23 cellular contexts compared by ENCODE assay signal in the genomic region with DNA sequence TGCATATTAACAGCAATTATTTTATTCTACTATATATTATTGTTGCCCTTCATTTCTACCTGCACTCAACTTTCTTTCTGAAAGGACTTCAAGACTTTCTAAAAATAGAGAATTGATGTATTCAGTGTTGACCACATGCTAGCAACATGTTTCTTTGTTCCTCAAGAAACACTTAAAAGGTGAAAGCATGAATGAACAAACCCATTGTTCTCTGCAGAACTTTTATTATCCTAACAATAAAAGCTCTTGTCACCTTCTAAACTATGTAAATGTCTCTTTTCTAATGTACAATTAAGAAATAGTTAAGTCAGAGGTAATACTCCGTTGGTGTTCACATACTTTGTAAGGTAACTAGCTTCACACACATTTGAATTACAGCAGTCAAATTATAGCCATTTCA.
A peak's percentile ranks its signal among the peaks of the same experiment; 100 is the strongest.
DNase-seq lines count a peak whose midpoint lies in the region; ATAC-seq, FAIRE-seq and TF ChIP-seq lines count a peak whose summit lies in the region.
"Had no signal": no experiment of that assay in that cellular context is flagged by ENCODE, and none has a peak within 500 bp of the region (broad histone marks: within the 10 kb centered on the region; RNA-seq: fewer than 3 reads in every experiment).

No MANE protein-coding gene starts in this region.

- H3K23ac ChIP-seq in H1 (ENCODE audit: insufficient read length): no peak overlapping the region

- no peak overlapping the region for H2BK120ac ChIP-seq in H1 (replicated peaks; ENCODE audit: low read depth, low read length)

- no peaks in the 10 kb centered on the region for H3K9me3 ChIP-seq in H1 (ENCODE audit: insufficient read depth in 2 of 2, low read depth in 1 of 2, low read length in 1 of 2)
- H3K9me3 ChIP-seq: BLaER1, MG63, SJCRH30 had no signal

- WGBS in H1 (ENCODE audit: extremely low coverage in 1 of 2, insufficient coverage in 1 of 2, insufficient read length in 1 of 2, insufficient replicate concordance in 2 of 2, low coverage in 1 of 2, low lambda C conversion rate in 2 of 2, missing lambda C conversion rate in 1 of 2), 2 experiments: 32% methylated on average over 1 of the region's 1 CpG; no CpG with 5 or more reads in 1 of the 2 experiments

- no peak overlapping the region for H3K9ac ChIP-seq in H1 (replicated peaks in 1 of 4; ENCODE audit: extremely low read depth in 1 of 4, low read depth in 3 of 4, low read length in 3 of 4)
- H3K9ac ChIP-seq: BLaER1 had no signal

- H3K9me3 Mint-ChIP-seq in GM23338: no peaks in the 10 kb centered on the region

- H3K4me1 Mint-ChIP-seq in GM23338: peaks cover 17% of the 10 kb centered on the region
- H3K4me1 Mint-ChIP-seq: CD4-positive, CD25-positive, alpha-beta regulatory T cell had no signal

- H3K4me3 ChIP-seq in GM23338 (no peak overlapping the region), H1 (ENCODE audit: extremely low read depth in 1 of 4, insufficient read depth in 2 of 4, low read depth in 3 of 4, low read length in 4 of 4) (no peak overlapping the region)
- H3K4me3 ChIP-seq: BLaER1, MG63, SJCRH30 had no signal

- no peak overlapping the region for H2AK5ac ChIP-seq in H1 (ENCODE audit: low read depth, low read length)

- no peaks in the 10 kb centered on the region for H3K23me2 ChIP-seq in H1 (ENCODE audit: low read depth, low read length)

- no peak overlapping the region for H3K27ac Mint-ChIP-seq in GM23338
- H3K27ac Mint-ChIP-seq: CD4-positive, CD25-positive, alpha-beta regulatory T cell had no signal

- no peaks in the 10 kb centered on the region for H3K79me1 ChIP-seq in H1 (ENCODE audit: low read depth, low read length)

- no peak overlapping the region for H3K56ac ChIP-seq in H1 (replicated peaks; ENCODE audit: insufficient read length, low read depth, low read length)

- H3K79me2 ChIP-seq in GM23338 (replicated peaks; ENCODE audit: insufficient read depth) (no peaks in the 10 kb centered on the region), H1 (ENCODE audit: control insufficient read depth in 1 of 2, insufficient read depth in 2 of 2, low read length in 2 of 2) (no peaks in the 10 kb centered on the region)

- H3K9me2 ChIP-seq in GM23338 (ENCODE audit: insufficient read depth): no peaks in the 10 kb centered on the region

- H2BK20ac ChIP-seq in H1 (ENCODE audit: low read length): no peak overlapping the region

- no peak for FAIRE-seq in H1 (lab: Jason Lieb, UNC)
- FAIRE-seq: A204.1 had no signal

- peaks cover 27% of the 10 kb centered on the region for H3K4me1 ChIP-seq in GM23338 (ENCODE audit: insufficient read depth)
- peaks cover 0 to 7% (median 0%) of the 10 kb centered on the region in 4 experiments; a peak in 1 of 7 replicates for H3K4me1 ChIP-seq in H1 (replicated peaks in 1 of 4; ENCODE audit: control insufficient read depth in 3 of 4, insufficient read depth in 4 of 4, low read length in 3 of 4)
- H3K4me1 ChIP-seq: BLaER1 had no signal

- H3K27me3 Mint-ChIP-seq in GM23338 (ENCODE audit: insufficient read depth, low read depth, poor library complexity): no peaks in the 10 kb centered on the region
- H3K27me3 Mint-ChIP-seq: CD4-positive, CD25-positive, alpha-beta regulatory T cell had no signal

- no peak for TF ChIP-seq POLR2A in H1 (IDR thresholded peaks at IDR 0.05; ENCODE audit: control extremely low read depth in 1 of 2, low read depth in 2 of 2, low read length in 2 of 2)

- H2BK5ac ChIP-seq in H1 (ENCODE audit: low read depth, low read length): peak overlapping the region; percentile 60; the same call in 1 of the 2 replicates

- H3K4me3 Mint-ChIP-seq in GM23338: no peak overlapping the region
- H3K4me3 Mint-ChIP-seq: CD4-positive, CD25-positive, alpha-beta regulatory T cell had no signal

- H4K8ac ChIP-seq in H1 (ENCODE audit: extremely low read depth, insufficient read depth, low read length): no peak overlapping the region

- H4K20me1 ChIP-seq in GM23338 (replicated peaks; ENCODE audit: insufficient read depth): no peaks in the 10 kb centered on the region
- H4K20me1 ChIP-seq in H1 (replicated peaks in 1 of 2; ENCODE audit: control insufficient read depth in 1 of 2, insufficient read depth in 2 of 2, low read length in 2 of 2): no peaks in the 10 kb centered on the region
- H4K20me1 ChIP-seq: BLaER1 had no signal

- H3K4ac ChIP-seq in H1 (replicated peaks; ENCODE audit: insufficient read length, low read depth, low read length): no peak overlapping the region

- no peak overlapping the region for H3K14ac ChIP-seq in H1 (ENCODE audit: insufficient read length)

- H2AFZ ChIP-seq in GM23338: no peak overlapping the region
- no peak overlapping the region for H2AFZ ChIP-seq in H1 (ENCODE audit: low read length)

- no peak overlapping the region for H3K27ac ChIP-seq in GM23338 (ENCODE audit: low read depth)
- no peak overlapping the region for H3K27ac ChIP-seq in H1 (ENCODE audit: low read depth, low read length)
- H3K27ac ChIP-seq: BLaER1, SJCRH30 had no signal

- H4K91ac ChIP-seq in H1 (replicated peaks; ENCODE audit: insufficient read length, low read length): no peak overlapping the region

- POLR2A ChIA-PET in H1 (lab: Charles Lee; ENCODE audit: partially characterized antibody): no interaction called here

- H2BK12ac ChIP-seq in H1 (ENCODE audit: low read depth, low read length): peak overlapping the region; percentile 50; the same call in 1 of the 2 replicates

- peak overlapping the region; percentile 17 for H3K4me2 ChIP-seq in GM23338
- H3K4me2 ChIP-seq in H1 (ENCODE audit: insufficient read depth in 1 of 2, low read depth in 2 of 2, low read length in 2 of 2): peak overlapping the region in 1 of 2 experiments; percentile 32; a peak in 2 of 4 replicates
- H3K4me2 ChIP-seq: BLaER1 had no signal

- no peak for TF ChIP-seq EP300 in H1 (IDR thresholded peaks at IDR 0.05; ENCODE audit: borderline replicate concordance in 1 of 2, low read depth in 2 of 2, low read length in 2 of 2)

- H2BK15ac ChIP-seq in H1 (ENCODE audit: low read length): no peak overlapping the region

- no peak for TF ChIP-seq RAD21 in H1 (IDR thresholded peaks at IDR 0.05 in 1 of 2, conservative IDR thresholded peaks at IDR 0.05 in 1 of 2; ENCODE audit: low read depth in 2 of 2, low read length in 2 of 2)

- H3K18ac ChIP-seq in H1 (ENCODE audit: extremely low read depth, low read length): no peak overlapping the region

- no peak overlapping the region for H4K5ac ChIP-seq in H1 (ENCODE audit: insufficient read length, low read depth, low read length)

- TF ChIP-seq CTCF in GM23338 (conservative IDR thresholded peaks at IDR 0.05; ENCODE audit: low read depth in 2 of 2) (no peak), H1 (IDR thresholded peaks at IDR 0.05; ENCODE audit: control extremely low read depth in 1 of 3, insufficient read depth in 1 of 3, low read depth in 1 of 3, low read length in 3 of 3) (no peak)

- ATAC-seq in GM18867 (IDR thresholded peaks at IDR 0.05; ENCODE audit: unreplicated experiment) (peak; percentile 89), GM23338 (no peak; the same call in 2 of the 3 replicates), HG03442 (IDR thresholded peaks at IDR 0.05; ENCODE audit: unreplicated experiment) (peak; percentile 49)
- ATAC-seq: HCT116, PC-3, Right ventricle myocardium inferior had no signal

- CTCF ChIA-PET in H1 (lab: Charles Lee; ENCODE audit: partially characterized antibody): interaction anchor here (0.6 kb wide), 2 partner anchors 125 to 644 kb away, joined by 3 to 4 read pairs; no protein-coding TSS in a partner anchor

- DNase-seq in GM23338 (ENCODE audit: low spot score) (peak; percentile 8), H1 (ENCODE audit: low read depth in 1 of 2, low spot score in 2 of 2) (no peak), NCI-H2081 treated with DMSO at 0.1 percent for 48 hours (lab: John Stamatoyannopoulos, UW) (no peak), DMS79 treated with DMSO at 0.1 percent for 48 hours (lab: John Stamatoyannopoulos, UW) (no peak), activated gamma-delta T cell (lab: John Stamatoyannopoulos, UW) (no peak)
- DNase-seq in stimulated activated CD4-positive, alpha-beta T cell treated with anti-CD3 and anti-CD28 coated beads, Interleukin-12 subunit alpha, Interleukin-12 subunit beta, amount 100 ng/mL, for 4 hours: no peak
- DNase-seq: CD4-positive, CD25-positive, alpha-beta regulatory T cell; KG1; MG63; NCI-H1105 treated with DMSO at 0.1 percent for 48 hours; NCI-H2029; NCI-H446 treated with DMSO at 0.1 percent for 48 hours; NCI-H526; NCI-H82; NK-92 treated with Interleukin-12 subunit alpha and Interleukin-12 subunit beta, amount 100 ng/mL, for 24 hours; PC-3; SJCRH30 had no signal

- no peaks in the 10 kb centered on the region for H3K27me3 ChIP-seq in GM23338 (ENCODE audit: insufficient read depth)
- H3K27me3 ChIP-seq in H1 (replicated peaks in 1 of 4; ENCODE audit: control insufficient read depth in 3 of 4, extremely low read depth in 1 of 4, insufficient read depth in 3 of 4, low read length in 3 of 4): no peaks in the 10 kb centered on the region
- H3K27me3 ChIP-seq: BLaER1, MG63, SJCRH30 had no signal

- H3K36me3 ChIP-seq in GM23338 (ENCODE audit: insufficient read depth) (no peaks in the 10 kb centered on the region), H1 (ENCODE audit: control insufficient read depth in 2 of 4, insufficient read depth in 4 of 4, low read length in 3 of 4) (no peaks in the 10 kb centered on the region)
- H3K36me3 ChIP-seq: BLaER1, MG63, SJCRH30 had no signal

- H3K36me3 Mint-ChIP-seq in GM23338 (ENCODE audit: low read depth): peaks cover 3% of the 10 kb centered on the region; the same call in 2 of the 3 replicates
- H3K36me3 Mint-ChIP-seq: CD4-positive, CD25-positive, alpha-beta regulatory T cell had no signal

- H3F3A ChIP-seq in GM23338 (replicated peaks; ENCODE audit: low read depth): no peaks in the 10 kb centered on the region

TF ChIP-seq in GM23338, 12 proteins besides CTCF, POLR2A, EP300 and RAD21:
- TF ChIP-seq STAT1 (IDR thresholded peaks at IDR 0.05; ENCODE audit: unreplicated experiment): no peak
- peak; percentile 95 for TF ChIP-seq NANOG (IDR thresholded peaks at IDR 0.05; ENCODE audit: borderline replicate concordance)

TF ChIP-seq in H1, 55 proteins besides CTCF, POLR2A, EP300 and RAD21 (continues in another document):
- TF ChIP-seq BRCA1 (IDR thresholded peaks at IDR 0.05; ENCODE audit: low read depth, low read length) (no peak), CTBP2 (IDR thresholded peaks at IDR 0.05; ENCODE audit: borderline replicate concordance, insufficient read depth, insufficient read length, low read length) (no peak), TBP (IDR thresholded peaks at IDR 0.05; ENCODE audit: low read depth, low read length) (no peak), ZNF274 (IDR thresholded peaks at IDR 0.05; ENCODE audit: borderline replicate concordance, extremely low read depth, low read length) (no peak), TAF1 (IDR thresholded peaks at IDR 0.05; ENCODE audit: low read depth, low read length) (no peak), SP4 (IDR thresholded peaks at IDR 0.05; ENCODE audit: low read length) (no peak)
